8 cellular contexts compared by ENCODE assay signal in genomic region chr17:80455328-80455710, GRCh38. TPM values are rescaled to one million over a fixed set of nuclear protein-coding genes. Genes with fewer than 3 reads are reported as not detected.
DNase-seq lines count a peak whose midpoint lies in the region; ATAC-seq, FAIRE-seq and TF ChIP-seq lines count a peak whose summit lies in the region.

No MANE protein-coding gene starts in this region.

- H3K27me3 ChIP-seq in astrocyte (ENCODE audit: insufficient read depth, low read length) = peaks cover 10% of the 10 kb centered on the region
- no peaks in the 10 kb centered on the region for H3K27me3 ChIP-seq in skeletal muscle tissue (ENCODE audit: control insufficient read depth in 3 of 3, insufficient read depth in 3 of 3, low read length in 3 of 3)

- H3K27me3 Mint-ChIP-seq in astrocyte (ENCODE audit: low read depth, unreplicated experiment) = peaks cover 21% of the 10 kb centered on the region

- H3K36me3 Mint-ChIP-seq in astrocyte (ENCODE audit: low read depth, unreplicated experiment) = peaks cover 2% of the 10 kb centered on the region

- peaks cover 2% of the 10 kb centered on the region for H3K79me2 ChIP-seq in astrocyte (ENCODE audit: insufficient read depth, low read length)

- H4K20me1 ChIP-seq in astrocyte (ENCODE audit: insufficient read depth, low read length) = no peaks in the 10 kb centered on the region

- DNase-seq in D721Med (ENCODE audit: insufficient read length, low spot score) (peak; percentile 72), NCI-H526 treated with DMSO at 0.1 percent for 48 hours (lab: John Stamatoyannopoulos, UW) (peak; percentile 27), astrocyte (ENCODE audit: low read depth) (no peak), NCI-H1048 (lab: John Stamatoyannopoulos, UW) (no peak)
- no peak for DNase-seq in NK-92 treated with Interleukin-12 subunit alpha and Interleukin-12 subunit beta, amount 100 ng/mL, for 24 hours (lab: John Stamatoyannopoulos, UW)

- H3K9me3 Mint-ChIP-seq in astrocyte (ENCODE audit: unreplicated experiment) = no peaks in the 10 kb centered on the region

- peaks cover 8% of the 10 kb centered on the region for H3K4me1 ChIP-seq in astrocyte (ENCODE audit: insufficient read depth, low read length)
- H3K4me1 ChIP-seq in skeletal muscle tissue (ENCODE audit: control insufficient read depth in 3 of 3, insufficient read depth in 3 of 3, low read length in 3 of 3) = peaks cover 39 to 53% (median 42%) of the 10 kb centered on the region in 3 donors

- H3K9me3 ChIP-seq in astrocyte (ENCODE audit: insufficient read depth, low read depth, low read length) (no peaks in the 10 kb centered on the region), skeletal muscle tissue (ENCODE audit: control insufficient read depth in 3 of 3, low read length in 3 of 3) (no peaks in the 10 kb centered on the region)

- peak; percentile 24 for ATAC-seq in GM21526 (IDR thresholded peaks at IDR 0.05; ENCODE audit: low FRiP score, unreplicated experiment)

- H3K4me2 ChIP-seq in astrocyte (ENCODE audit: low read length) = peak overlapping the region; percentile 96

- H3K4me3 ChIP-seq in astrocyte (ENCODE audit: insufficient read depth, low read depth, low read length) = peak overlapping the region; percentile 59
- H3K4me3 ChIP-seq in iPS-11a (ENCODE audit: low read depth, low read length) = peak overlapping the region; percentile 76
- peak overlapping the region; percentile 75 to 94 (median 88) for H3K4me3 ChIP-seq in skeletal muscle tissue (ENCODE audit: low read length in 3 of 3)

- peak overlapping the region; percentile 86 for H3K4me3 Mint-ChIP-seq in astrocyte (ENCODE audit: unreplicated experiment)

- H3K36me3 ChIP-seq in astrocyte (ENCODE audit: insufficient read depth, low read length) = no peaks in the 10 kb centered on the region
- no peaks in the 10 kb centered on the region for H3K36me3 ChIP-seq in skeletal muscle tissue (ENCODE audit: control insufficient read depth in 3 of 3, insufficient read depth in 3 of 3, low read length in 3 of 3)

- H2AFZ ChIP-seq in astrocyte (ENCODE audit: low read depth, low read length) = peak overlapping the region; percentile 93

- H3K4me1 Mint-ChIP-seq in astrocyte (ENCODE audit: low read depth, unreplicated experiment) = peaks cover 14% of the 10 kb centered on the region

- FAIRE-seq in D721Med (lab: Jason Lieb, UNC) = no peak
- FAIRE-seq in astrocyte (lab: Jason Lieb, UNC) = no peak

- peak overlapping the region; percentile 91 for H3K27ac Mint-ChIP-seq in astrocyte (ENCODE audit: unreplicated experiment)

- H3K9ac ChIP-seq in astrocyte (ENCODE audit: low read length) (peak overlapping the region; percentile 94), skeletal muscle tissue (ENCODE audit: low read depth in 1 of 3, low read length in 3 of 3) (peak overlapping the region; percentile 89 to 95 (median 92))

- TF ChIP-seq CTCF in D721Med (IDR thresholded peaks at IDR 0.05; ENCODE audit: insufficient read depth, missing control alignments) = no peak
- no peak for TF ChIP-seq CTCF in astrocyte (IDR thresholded peaks at IDR 0.05; ENCODE audit: insufficient read depth, low read depth, low read length)

- peak overlapping the region; percentile 92 for H3K27ac ChIP-seq in astrocyte (ENCODE audit: low read depth, low read length)
- H3K27ac ChIP-seq in skeletal muscle tissue (ENCODE audit: low read depth, low read length) = peak overlapping the region; percentile 96

RNA-seq across cellular contexts. Expression of gene NPTX1, which starts 21.1 kb away (rescaled TPM):
- 0.43 and 0.48 TPM in 2 replicates for total RNA-seq in astrocyte
- total RNA-seq in skeletal muscle tissue = 1.0 TPM

RNA-seq across cellular contexts. Expression of gene ENDOV, which starts 40.4 kb away (rescaled TPM):
- total RNA-seq in astrocyte (20.7 and 30.8 TPM in 2 replicates), skeletal muscle tissue (7.8 TPM)

Comparison
In these comparisons a context has a peak if more than half of its experiments do, and no peak if none do; other contexts are left out.
1. DNase-seq: peak in D721Med (single experiment) and NCI-H526 treated with DMSO at 0.1 percent for 48 hours (single experiment); none in astrocyte (single experiment), NK-92 treated with Interleukin-12 subunit alpha and Interleukin-12 subunit beta, amount 100 ng/mL, for 24 hours (single experiment) and NCI-H1048 (single experiment).
2. Peak in every context shown above with its lines, with median percentiles within 50 percentile points of each other: H3K4me3 ChIP-seq.